ENCODE assay signal across 1 cellular context in the genomic region with DNA sequence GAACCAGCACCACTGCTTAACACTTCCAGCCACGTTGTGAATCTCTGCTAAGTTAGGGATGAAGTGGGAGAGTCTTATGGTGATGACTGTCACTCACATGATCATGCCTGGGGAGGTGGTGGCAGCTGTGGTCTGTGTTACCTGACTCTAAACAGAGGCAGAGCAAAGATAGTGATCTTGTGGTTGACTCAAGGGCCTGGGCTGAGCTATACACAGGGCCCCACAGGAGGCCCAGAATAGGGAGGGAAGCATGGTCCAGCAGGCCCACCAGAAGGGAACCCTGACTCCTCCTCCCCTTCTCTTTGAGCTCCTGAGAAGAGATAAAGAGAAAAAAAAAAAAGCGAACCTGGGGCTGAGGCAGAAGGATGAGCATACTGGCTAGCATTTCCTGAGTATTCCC.
A peak's percentile ranks its signal among the peaks of the same experiment; 100 is the strongest.
TF ChIP-seq lines count a peak whose summit lies in the region.

No MANE protein-coding gene starts in this region.

TF ChIP-seq in GM12878, 131 proteins besides CTCF, POLR2A, EP300 and RAD21 (continued from another document):
- TF ChIP-seq, protein P1, sequence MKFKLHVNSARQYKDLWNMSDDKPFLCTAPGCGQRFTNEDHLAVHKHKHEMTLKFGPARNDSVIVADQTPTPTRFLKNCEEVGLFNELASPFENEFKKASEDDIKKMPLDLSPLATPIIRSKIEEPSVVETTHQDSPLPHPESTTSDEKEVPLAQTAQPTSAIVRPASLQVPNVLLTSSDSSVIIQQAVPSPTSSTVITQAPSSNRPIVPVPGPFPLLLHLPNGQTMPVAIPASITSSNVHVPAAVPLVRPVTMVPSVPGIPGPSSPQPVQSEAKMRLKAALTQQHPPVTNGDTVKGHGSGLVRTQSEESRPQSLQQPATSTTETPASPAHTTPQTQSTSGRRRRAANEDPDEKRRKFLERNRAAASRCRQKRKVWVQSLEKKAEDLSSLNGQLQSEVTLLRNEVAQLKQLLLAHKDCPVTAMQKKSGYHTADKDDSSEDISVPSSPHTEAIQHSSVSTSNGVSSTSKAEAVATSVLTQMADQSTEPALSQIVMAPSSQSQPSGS (IDR thresholded peaks at IDR 0.05; ENCODE audit: low read length): 0 out of 2 replicates have a peak, but pooled peaks have one; percentile 22
- TF ChIP-seq SUZ12 (IDR thresholded peaks at IDR 0.05; ENCODE audit: unreplicated experiment) (no peak), IKZF2 (IDR thresholded peaks at IDR 0.05) (peak; percentile 25 to 26; a peak in 1 of 4 replicates), BHLHE40 (IDR thresholded peaks at IDR 0.05; ENCODE audit: borderline replicate concordance in 1 of 2, low read depth in 2 of 2, low read length in 1 of 2) (peak in 1 of 2 experiments; percentile 48; a peak in 1 of 4 replicates), IKZF1 (conservative IDR thresholded peaks at IDR 0.05) (0 out of 2 replicates have a peak, but pooled peaks have one; percentile 15)
- TF ChIP-seq, protein P2, sequence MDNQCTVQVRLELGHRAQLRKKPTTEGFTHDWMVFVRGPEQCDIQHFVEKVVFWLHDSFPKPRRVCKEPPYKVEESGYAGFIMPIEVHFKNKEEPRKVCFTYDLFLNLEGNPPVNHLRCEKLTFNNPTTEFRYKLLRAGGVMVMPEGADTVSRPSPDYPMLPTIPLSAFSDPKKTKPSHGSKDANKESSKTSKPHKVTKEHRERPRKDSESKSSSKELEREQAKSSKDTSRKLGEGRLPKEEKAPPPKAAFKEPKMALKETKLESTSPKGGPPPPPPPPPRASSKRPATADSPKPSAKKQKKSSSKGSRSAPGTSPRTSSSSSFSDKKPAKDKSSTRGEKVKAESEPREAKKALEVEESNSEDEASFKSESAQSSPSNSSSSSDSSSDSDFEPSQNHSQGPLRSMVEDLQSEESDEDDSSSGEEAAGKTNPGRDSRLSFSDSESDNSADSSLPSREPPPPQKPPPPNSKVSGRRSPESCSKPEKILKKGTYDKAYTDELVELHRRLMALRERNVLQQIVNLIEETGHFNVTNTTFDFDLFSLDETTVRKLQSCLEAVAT (IDR thresholded peaks at IDR 0.05): 0 out of 2 replicates have a peak, but pooled peaks have one; percentile 10
